22 cellular contexts compared by ENCODE assay signal in genomic region chr9:86809968-86810367, GRCh38.
DNase-seq lines count a peak whose midpoint lies in the region; ATAC-seq and TF ChIP-seq lines count a peak whose summit lies in the region.
"Had no signal": no experiment of that assay in that cellular context is flagged by ENCODE, and none has a peak within 500 bp of the region (broad histone marks: within the 10 kb centered on the region; RNA-seq: fewer than 3 reads in every experiment).

No MANE protein-coding gene starts in this region.

- H3K56ac ChIP-seq in IMR-90 (ENCODE audit: extremely low read depth, insufficient read depth, low read length): no peak overlapping the region
- no peak overlapping the region for H3K56ac ChIP-seq in mesendoderm (ENCODE audit: low read length)

- CTCF ChIA-PET in IMR-90 (lab: Yijun Ruan, JAX): no interaction called here

- no peak overlapping the region for H4K8ac ChIP-seq in IMR-90 (ENCODE audit: low read depth in 2 of 2, low read length in 2 of 2)
- no peak overlapping the region for H4K8ac ChIP-seq in mesendoderm (ENCODE audit: low read depth, low read length)
- no peak overlapping the region for H4K8ac ChIP-seq in neuronal stem cell (ENCODE audit: low read depth, low read length)

- in situ Hi-C loops in IMR-90 (cut with MboI; ENCODE audit: low sequenced_read_pairs): no loop called here

- ATAC-seq in IMR-90 (ENCODE audit: low read depth): no peak
- ATAC-seq in HG02623 (IDR thresholded peaks at IDR 0.05; ENCODE audit: unreplicated experiment): no peak
- ATAC-seq in GM18502 (IDR thresholded peaks at IDR 0.05; ENCODE audit: poor library complexity, unreplicated experiment): no peak
- ATAC-seq in GM21529 (IDR thresholded peaks at IDR 0.05; ENCODE audit: unreplicated experiment): no peak
- ATAC-seq: GM12878 had no signal

- no peak overlapping the region for H2AK5ac ChIP-seq in IMR-90 (ENCODE audit: low read depth, low read length)
- H2AK5ac ChIP-seq in mesendoderm (ENCODE audit: low read length): no peak overlapping the region
- H2AK5ac ChIP-seq in neuronal stem cell (ENCODE audit: low read depth, low read length): peak overlapping the region; percentile 9

- no peak overlapping the region for H2BK120ac ChIP-seq in IMR-90 (ENCODE audit: low read depth, low read length)
- H2BK120ac ChIP-seq in mesendoderm (ENCODE audit: low read depth, low read length): no peak overlapping the region
- H2BK120ac ChIP-seq in neuronal stem cell (ENCODE audit: low read depth, low read length): no peak overlapping the region

- H3K36me3 ChIP-seq in IMR-90 (ENCODE audit: control insufficient read depth, insufficient read depth, low read length): no peaks in the 10 kb centered on the region
- no peaks in the 10 kb centered on the region for H3K36me3 ChIP-seq in mesendoderm (ENCODE audit: control insufficient read depth, insufficient read depth, low read length)
- no peaks in the 10 kb centered on the region for H3K36me3 ChIP-seq in neuronal stem cell (replicated peaks in 1 of 2; ENCODE audit: control insufficient read depth in 2 of 2, insufficient read depth in 2 of 2, low read length in 2 of 2)
- H3K36me3 ChIP-seq: BE2C had no signal

- H3K9me1 ChIP-seq in IMR-90 (ENCODE audit: insufficient read depth, low read length): no peaks in the 10 kb centered on the region; the same call in 1 of the 2 replicates

- H3K4me1 ChIP-seq in IMR-90 (ENCODE audit: control insufficient read depth, insufficient read depth, low read length) (no peaks in the 10 kb centered on the region; the same call in 1 of the 2 replicates), mesendoderm (ENCODE audit: control insufficient read depth, low read depth, low read length) (no peaks in the 10 kb centered on the region), neuronal stem cell (ENCODE audit: control insufficient read depth in 2 of 2, insufficient read depth in 1 of 2, low read depth in 1 of 2, low read length in 2 of 2) (peaks cover 0 to 2% of the 10 kb centered on the region in 2 donors)
- H3K4me1 ChIP-seq: BE2C had no signal

- no peak overlapping the region for H2BK20ac ChIP-seq in IMR-90 (ENCODE audit: low read depth, low read length)

- H3K9me3 ChIP-seq in IMR-90 (ENCODE audit: control insufficient read depth, insufficient read depth, low read length) (no peaks in the 10 kb centered on the region), neuronal stem cell (replicated peaks in 1 of 2; ENCODE audit: control insufficient read depth in 2 of 2, insufficient read depth in 1 of 2, low read depth in 1 of 2, low read length in 2 of 2) (no peaks in the 10 kb centered on the region)
- H3K9me3 ChIP-seq: BE2C had no signal

- H4K5ac ChIP-seq in IMR-90 (ENCODE audit: low read depth, low read length) (no peak overlapping the region), mesendoderm (ENCODE audit: low read length) (no peak overlapping the region)

- H2AFZ ChIP-seq in IMR-90 (replicated peaks; ENCODE audit: low read length, poor library complexity) (peak overlapping the region; percentile 16), neuronal stem cell (ENCODE audit: low read length) (no peak overlapping the region)

- no peaks in the 10 kb centered on the region for H3K79me2 ChIP-seq in mesendoderm (ENCODE audit: control insufficient read depth, insufficient read depth, low read length)

- H3K27ac ChIP-seq in IMR-90 (ENCODE audit: insufficient read depth, low read length) (no peak overlapping the region), mesendoderm (ENCODE audit: low read depth, low read length) (no peak overlapping the region), neuronal stem cell (replicated peaks; ENCODE audit: low read length) (no peak overlapping the region)
- H3K27ac ChIP-seq: HL-60 had no signal

- H2BK15ac ChIP-seq in IMR-90 (ENCODE audit: low read depth, low read length) (no peak overlapping the region), mesendoderm (replicated peaks; ENCODE audit: low read depth) (no peak overlapping the region), neuronal stem cell (ENCODE audit: low read length) (no peak overlapping the region)

- H2AK9ac ChIP-seq in IMR-90 (replicated peaks; ENCODE audit: low read depth, low read length, poor library complexity): no peak overlapping the region

- H3K18ac ChIP-seq in IMR-90 (ENCODE audit: low read depth, low read length) (no peak overlapping the region), mesendoderm (ENCODE audit: low read length) (no peak overlapping the region), neuronal stem cell (ENCODE audit: low read length) (no peak overlapping the region)

- TF ChIP-seq CTCF in IMR-90 (conservative IDR thresholded peaks at IDR 0.05; ENCODE audit: low read depth, low read length) (no peak), GM20000 (IDR thresholded peaks at IDR 0.05; ENCODE audit: extremely low read depth, missing control alignments) (no peak)

- H3K27me3 ChIP-seq in IMR-90 (ENCODE audit: control insufficient read depth, insufficient read depth, low read length) (peaks cover 11% of the 10 kb centered on the region), mesendoderm (ENCODE audit: insufficient read depth, low read length, poor library complexity) (no peaks in the 10 kb centered on the region), neuronal stem cell (ENCODE audit: control insufficient read depth in 3 of 3, insufficient read depth in 3 of 3, low read depth in 1 of 3, low read length in 3 of 3) (no peaks in the 10 kb centered on the region)
- H3K27me3 ChIP-seq: BE2C had no signal

- H3K79me1 ChIP-seq in IMR-90 (ENCODE audit: low read depth in 1 of 2, low read length in 2 of 2): no peaks in the 10 kb centered on the region
- no peaks in the 10 kb centered on the region for H3K79me1 ChIP-seq in mesendoderm (ENCODE audit: low read length)
- no peaks in the 10 kb centered on the region for H3K79me1 ChIP-seq in neuronal stem cell (ENCODE audit: low read depth, low read length)

- H3K23ac ChIP-seq in IMR-90 (ENCODE audit: low read depth, low read length) (no peak overlapping the region), mesendoderm (ENCODE audit: low read length) (no peak overlapping the region), neuronal stem cell (ENCODE audit: low read depth, low read length, poor library complexity) (no peak overlapping the region)

- H3K4me2 ChIP-seq in IMR-90 (ENCODE audit: low read depth, low read length) (no peak overlapping the region), mesendoderm (ENCODE audit: low read length) (no peak overlapping the region), neuronal stem cell (ENCODE audit: insufficient read depth, low read length, poor library complexity, severe bottlenecking) (no peak overlapping the region)

- WGBS in IMR-90 (ENCODE audit: extremely low coverage in 2 of 2, insufficient read length in 1 of 2), 2 experiments: no CpG with 5 or more reads among the region's 3 CpGs
- no CpG with 5 or more reads among the region's 3 CpGs for WGBS in mesendoderm (ENCODE audit: extremely low coverage, insufficient coverage, low lambda C conversion rate)
- WGBS in neuronal stem cell (ENCODE audit: extremely low coverage in 2 of 2, insufficient read length in 2 of 2, insufficient replicate concordance in 1 of 2), 2 donors: no CpG with 5 or more reads among the region's 3 CpGs

- POLR2A ChIA-PET in IMR-90 (lab: Charles Lee; ENCODE audit: unreplicated experiment): no interaction called here

- TF ChIP-seq RAD21 in IMR-90 (IDR thresholded peaks at IDR 0.05; ENCODE audit: low read length): no peak

- dilution Hi-C loops in IMR-90 (cut with HindIII; ENCODE audit: low sequenced_read_pairs, unreplicated experiment): no loop called here

- H3K4ac ChIP-seq in IMR-90 (ENCODE audit: low read depth, low read length) (no peak overlapping the region), mesendoderm (ENCODE audit: low read depth, low read length) (no peak overlapping the region), neuronal stem cell (ENCODE audit: low read length) (no peak overlapping the region)

- BruUV-seq in IMR-90 (replicated peaks; lab: Mats Ljungman, UMichigan): no TSS peak

- no peak overlapping the region for H3K4me3 ChIP-seq in IMR-90 (ENCODE audit: insufficient read depth, low read depth, low read length)
- H3K4me3 ChIP-seq in mesendoderm (ENCODE audit: low read length): no peak overlapping the region
- H3K4me3 ChIP-seq in neuronal stem cell (ENCODE audit: low read length in 2 of 2): no peak overlapping the region
- H3K4me3 ChIP-seq: GM12878 had no signal

- no peak overlapping the region for H4K91ac ChIP-seq in IMR-90 (ENCODE audit: insufficient read depth, low read depth, low read length)
- no peak overlapping the region for H4K91ac ChIP-seq in neuronal stem cell (ENCODE audit: low read depth, low read length, poor library complexity)

- no peak for DNase-seq in IMR-90
- DNase-seq in M059J (ENCODE audit: low read depth): peak; percentile 7
- peak; percentile 48 for DNase-seq in mesendoderm
- DNase-seq in neuronal stem cell (ENCODE audit: low spot score): no peak
- DNase-seq in GM20000 (ENCODE audit: low spot score): no peak
- DNase-seq: ACHN; BE2C; C1 segment of cervical spinal cord; CD4-positive, CD25-positive, alpha-beta regulatory T cell; CD8-positive, alpha-beta memory T cell; COR-L47; DMS 273 treated with DMSO at 0.1 percent for 48 hours; DMS53; DND-41; EL; H9; KG1 had no signal

- H3K14ac ChIP-seq in IMR-90 (replicated peaks; ENCODE audit: low read depth, low read length) (no peak overlapping the region), neuronal stem cell (ENCODE audit: low read length) (no peak overlapping the region)

- H2BK5ac ChIP-seq in IMR-90 (ENCODE audit: low read depth, low read length, poor library complexity, severe bottlenecking) (no peak overlapping the region), mesendoderm (ENCODE audit: low read length) (no peak overlapping the region), neuronal stem cell (ENCODE audit: low read length) (no peak overlapping the region)

- intact Hi-C loops in IMR-90 (cut with micrococcal nuclease): no loop called here

- H4K20me1 ChIP-seq in IMR-90 (ENCODE audit: insufficient read depth, low read length): no peaks in the 10 kb centered on the region

- H2BK12ac ChIP-seq in neuronal stem cell (ENCODE audit: low read length): no peak overlapping the region

- H3K9ac ChIP-seq in IMR-90 (ENCODE audit: low read depth, low read length): no peak overlapping the region
- no peak overlapping the region for H3K9ac ChIP-seq in mesendoderm (ENCODE audit: low read length)
- no peak overlapping the region for H3K9ac ChIP-seq in neuronal stem cell (ENCODE audit: low read depth, low read length, poor library complexity)

- no peak for TF ChIP-seq POLR2A in IMR-90 (IDR thresholded peaks at IDR 0.05; ENCODE audit: low read depth, low read length)

TF ChIP-seq in IMR-90, 13 proteins besides CTCF, POLR2A, EP300 and RAD21 (continues in another document):
- TF ChIP-seq RCOR1 (IDR thresholded peaks at IDR 0.05; ENCODE audit: insufficient replicate concordance, low read length) (no peak), SMC3 (IDR thresholded peaks at IDR 0.05; ENCODE audit: low read depth, low read length) (no peak), USF2 (IDR thresholded peaks at IDR 0.05; ENCODE audit: low read depth, low read length) (no peak)

Comparison
In these comparisons a context has a peak if more than half of its experiments do, and no peak if none do; other contexts are left out.
1. DNase-seq: peak in M059J (single experiment) and mesendoderm (single experiment); none in IMR-90 (single experiment), neuronal stem cell (single experiment) and GM20000 (single experiment).